Comparison of ENCODE assay signal across 1 cellular context in the genomic region with DNA sequence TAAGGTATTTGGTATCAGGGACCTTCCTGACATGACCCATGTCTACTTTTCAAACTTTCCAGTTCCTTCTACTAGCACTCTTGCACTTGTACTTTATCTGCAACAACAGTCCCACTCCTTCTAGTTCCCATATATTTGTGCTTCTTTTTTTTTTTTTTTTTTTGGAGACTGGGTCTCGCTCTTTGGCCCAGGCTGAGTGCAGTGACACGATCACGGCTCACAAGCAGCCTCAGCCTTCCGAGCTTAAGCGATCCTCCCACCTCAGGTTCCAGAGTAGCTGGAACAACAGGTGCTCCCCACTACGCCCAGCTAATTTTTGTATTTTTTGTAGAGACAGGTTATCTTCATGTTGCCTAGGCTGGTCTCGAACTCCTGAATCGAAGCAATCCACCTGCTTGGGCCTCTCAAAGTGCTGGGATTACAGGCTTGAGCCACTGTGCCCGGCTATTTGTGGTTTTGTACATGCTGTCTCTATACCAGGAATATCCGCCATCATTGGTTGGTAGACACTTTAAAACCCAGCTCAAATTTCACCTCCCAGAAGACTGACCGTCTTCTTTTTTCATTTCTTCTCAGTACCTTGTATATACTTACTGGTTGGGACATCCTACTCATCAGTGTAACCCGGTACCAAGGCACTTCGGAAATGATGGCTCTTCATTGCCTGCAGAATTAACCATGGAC.
TF ChIP-seq lines count a peak whose summit lies in the region.

No MANE protein-coding gene starts in this region.

TF ChIP-seq in K562, 482 proteins besides CTCF, POLR2A, EP300 and RAD21:
- no peak for TF ChIP-seq ZNF324 (CRISPR knock-in tag; IDR thresholded peaks at IDR 0.05)
- TF ChIP-seq ZNF384 (IDR thresholded peaks at IDR 0.05; ENCODE audit: low read depth, low read length) = 0 out of 2 replicates have a peak, but pooled peaks have one; percentile 22
- no peak for TF ChIP-seq MEIS2 (IDR thresholded peaks at IDR 0.05; ENCODE audit: partially characterized antibody)
- TF ChIP-seq, protein P1, sequence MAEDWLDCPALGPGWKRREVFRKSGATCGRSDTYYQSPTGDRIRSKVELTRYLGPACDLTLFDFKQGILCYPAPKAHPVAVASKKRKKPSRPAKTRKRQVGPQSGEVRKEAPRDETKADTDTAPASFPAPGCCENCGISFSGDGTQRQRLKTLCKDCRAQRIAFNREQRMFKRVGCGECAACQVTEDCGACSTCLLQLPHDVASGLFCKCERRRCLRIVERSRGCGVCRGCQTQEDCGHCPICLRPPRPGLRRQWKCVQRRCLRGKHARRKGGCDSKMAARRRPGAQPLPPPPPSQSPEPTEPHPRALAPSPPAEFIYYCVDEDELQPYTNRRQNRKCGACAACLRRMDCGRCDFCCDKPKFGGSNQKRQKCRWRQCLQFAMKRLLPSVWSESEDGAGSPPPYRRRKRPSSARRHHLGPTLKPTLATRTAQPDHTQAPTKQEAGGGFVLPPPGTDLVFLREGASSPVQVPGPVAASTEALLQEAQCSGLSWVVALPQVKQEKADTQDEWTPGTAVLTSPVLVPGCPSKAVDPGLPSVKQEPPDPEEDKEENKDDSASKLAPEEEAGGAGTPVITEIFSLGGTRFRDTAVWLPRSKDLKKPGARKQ (CRISPR knock-in tag; IDR thresholded peaks at IDR 0.05) = no peak
- TF ChIP-seq SNIP1 (IDR thresholded peaks at IDR 0.05; ENCODE audit: low read depth) = peak; percentile 52; the same call in 1 of the 2 replicates
- TF ChIP-seq STAG1 (CRISPR knock-in tag; IDR thresholded peaks at IDR 0.05; ENCODE audit: borderline replicate concordance) = no peak
- TF ChIP-seq FOSL1 (tag; conservative IDR thresholded peaks at IDR 0.05) = 0 out of 2 replicates have a peak, but pooled peaks have one; percentile 1
- TF ChIP-seq ZNF121 (CRISPR knock-in tag; conservative IDR thresholded peaks at IDR 0.05) = peak; percentile 91
